In the genomic region with DNA sequence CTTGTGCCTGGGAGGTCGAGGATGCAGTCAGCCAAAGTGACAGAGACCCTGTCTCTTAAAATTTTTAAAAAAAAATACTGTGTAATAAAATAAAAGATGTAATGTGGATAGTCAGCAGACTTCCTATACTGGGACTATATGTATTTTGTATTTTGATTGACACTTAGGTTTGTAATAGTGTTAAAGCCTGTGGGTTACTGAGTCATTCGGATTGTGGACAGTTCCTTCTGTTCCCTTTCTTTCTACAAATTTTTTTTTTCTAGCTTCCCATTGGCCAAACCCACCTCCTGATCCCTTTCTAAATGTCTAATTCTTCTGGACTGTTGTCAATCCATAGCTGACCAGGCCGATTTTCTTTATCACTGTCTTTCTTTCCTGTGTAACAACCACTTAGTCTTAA, we compare ENCODE assay signal across 1 cellular context.
TF ChIP-seq lines count a peak whose summit lies in the region.

No MANE protein-coding gene starts in this region.

TF ChIP-seq in endothelial cell of umbilical vein, 7 proteins besides CTCF, POLR2A, EP300 and RAD21 (continued from another document):
- no peak for TF ChIP-seq MYC (IDR thresholded peaks at IDR 0.05; ENCODE audit: low read depth, low read length)
- no peak for TF ChIP-seq POLR2AphosphoS5 (IDR thresholded peaks at IDR 0.05; ENCODE audit: insufficient read depth, low read depth, low read length)
- TF ChIP-seq, protein P1, sequence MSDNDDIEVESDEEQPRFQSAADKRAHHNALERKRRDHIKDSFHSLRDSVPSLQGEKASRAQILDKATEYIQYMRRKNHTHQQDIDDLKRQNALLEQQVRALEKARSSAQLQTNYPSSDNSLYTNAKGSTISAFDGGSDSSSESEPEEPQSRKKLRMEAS (IDR thresholded peaks at IDR 0.05; ENCODE audit: insufficient read depth, insufficient read length) = no peak
